ENCODE assay signal across 18 cellular contexts in genomic region chr13:59352600-59352999, GRCh38.
"Had no signal": no experiment of that assay in that cellular context is flagged by ENCODE, and none has a peak within 500 bp of the region (broad histone marks: within the 10 kb centered on the region; RNA-seq: fewer than 3 reads in every experiment).

No MANE protein-coding gene starts in this region.

- DNase-seq: activated CD4-positive, alpha-beta memory T cell treated with anti-CD3 and anti-CD28 coated beads for 36 hours; activated CD4-positive, alpha-beta T cell treated with anti-CD3 and anti-CD28 coated beads for 4 hours; activated gamma-delta T cell treated with Interleukin-2 at 50 U/mL for 16 hours; activated T-cell treated with anti-CD3 and anti-CD28 coated beads for 4 hours; adrenal gland; cerebellar nuclear complex; effector memory CD4-positive, alpha-beta T cell; left lung; sigmoid colon; stimulated activated naive B cell treated with anti-CD40 and anti-IgM and Interleukin-4, amounts not matched to agents 10 μg/mL and 1 μg/mL and 100 μg/mL, for 72 hours; SW 1271; T-helper 2 cell; upper lobe of left lung had no signal

- H3K36me3 ChIP-seq: adrenal gland, left lung, sigmoid colon, thoracic aorta, upper lobe of left lung had no signal

- FAIRE-seq: astrocyte, bronchial epithelial cell had no signal

- H3K4me3 ChIP-seq: adrenal gland, left lung, sigmoid colon, thoracic aorta, upper lobe of left lung had no signal

- ATAC-seq: activated naive CD4-positive, alpha-beta T cell treated with anti-CD3 and anti-CD28 coated beads, Interleukin-2, amount 50 U/mL, for 72 hours; left lung; stimulated activated naive B cell treated with anti-CD40 and anti-IgM and Interleukin-4, amounts not matched to agents 10 μg/mL and 1 μg/mL and 100 μg/mL, for 72 hours; WTC11 had no signal

- H3K27me3 ChIP-seq: adrenal gland, left lung, sigmoid colon, upper lobe of left lung had no signal

- H3K27ac ChIP-seq: adrenal gland, left lung, sigmoid colon, thoracic aorta, upper lobe of left lung had no signal

- H3K4me1 ChIP-seq: adrenal gland had no signal

- H3K9me3 ChIP-seq: adrenal gland, left lung, sigmoid colon, thoracic aorta, upper lobe of left lung had no signal
